ENCODE assay signal across 8 cellular contexts in genomic region chr6:117906905-117907599, GRCh38. TPM values are rescaled to one million over a fixed set of nuclear protein-coding genes. Genes with fewer than 3 reads are reported as not detected.
DNase-seq lines count a peak whose midpoint lies in the region; ATAC-seq, FAIRE-seq and TF ChIP-seq lines count a peak whose summit lies in the region.

SLC35F1 (plus strand) TSS chr6:117907264.

- peak within 1 kb of the TSS; percentile 32 to 49 for H3K4me3 ChIP-seq in SK-N-SH (ENCODE audit: low read depth in 2 of 2, low read length in 1 of 2)

- no peak within 1 kb of the TSS for H3K27ac ChIP-seq in SK-N-SH (ENCODE audit: low read depth in 2 of 2, low read length in 1 of 2)
- H3K27ac ChIP-seq in cingulate gyrus (ENCODE audit: low read depth, low read length): peak within 1 kb of the TSS; percentile 39

- no peak for TF ChIP-seq RAD21 in SK-N-SH (IDR thresholded peaks at IDR 0.05; ENCODE audit: low read length)

- H4K20me1 ChIP-seq in SK-N-SH (ENCODE audit: insufficient read depth): no peaks in the 10 kb centered on the region

- no peaks in the 10 kb centered on the region for H3K79me2 ChIP-seq in SK-N-SH (ENCODE audit: insufficient read depth)

- no peaks in the 10 kb centered on the region for H3K36me3 ChIP-seq in SK-N-SH (replicated peaks in 1 of 2; ENCODE audit: control insufficient read depth in 1 of 2, insufficient read depth in 2 of 2, low read length in 1 of 2)

- no peaks in the 10 kb centered on the region; a peak in 1 of 4 replicates for H3K4me1 ChIP-seq in SK-N-SH (ENCODE audit: control insufficient read depth in 1 of 2, insufficient read depth in 2 of 2, low read depth in 1 of 2, low read length in 1 of 2)

- H3F3A ChIP-seq in SK-N-SH (replicated peaks; ENCODE audit: insufficient read depth): no peaks in the 10 kb centered on the region

- H3K4me2 ChIP-seq in SK-N-SH: peak within 1 kb of the TSS; percentile 72

- no peak for FAIRE-seq in D721Med (lab: Jason Lieb, UNC)

- H3K27me3 ChIP-seq in SK-N-SH (ENCODE audit: insufficient read depth): peaks cover 19% of the 10 kb centered on the region

- H3K9ac ChIP-seq in SK-N-SH: no peak within 1 kb of the TSS

- DNase-seq in D721Med (ENCODE audit: insufficient read length, low spot score) (no peak), SK-N-SH (peak; percentile 80), left lobe of liver (ENCODE audit: low spot score) (no peak), GOT3 (lab: John Stamatoyannopoulos, UW) (no peak)
- peak; percentile 2 to 23 (median 6) for DNase-seq in stimulated activated CD4-positive, alpha-beta T cell treated with anti-CD3 and anti-CD28 coated beads, TNF-alpha, amount 100 ng/mL, for 48 hours (ENCODE audit: low read depth in 3 of 3)

- no peaks in the 10 kb centered on the region for H3K9me2 ChIP-seq in SK-N-SH

- whole genome bisulfite sequencing in SK-N-SH (ENCODE audit: low lambda C conversion rate): 3% methylated on average over 43 of the region's 88 CpGs

- POLR2A ChIA-PET in SK-N-SH (lab: Yijun Ruan, JAX): no interaction called here

- no peak for TF ChIP-seq EP300 in SK-N-SH (IDR thresholded peaks at IDR 0.05; ENCODE audit: borderline replicate concordance in 1 of 2, low read depth in 1 of 2, low read length in 1 of 2)

- H3K9me3 ChIP-seq in SK-N-SH: no peaks in the 10 kb centered on the region

- H2AFZ ChIP-seq in SK-N-SH (ENCODE audit: low read depth): 0 out of 2 replicates have a peak within 1 kb of the TSS, but pooled peaks have one; percentile 63

- TF ChIP-seq CTCF in D721Med (IDR thresholded peaks at IDR 0.05; ENCODE audit: insufficient read depth, missing control alignments): peak; percentile 51
- peak; percentile 54 for TF ChIP-seq CTCF in SK-N-SH (IDR thresholded peaks at IDR 0.05)

- CTCF ChIA-PET in SK-N-SH (lab: Yijun Ruan, JAX): interaction anchor here (0.7 to 1.4 kb wide), 7 partner anchors 12 to 85 kb away, joined by 3 to 5 read pairs (median 3); no protein-coding TSS in a partner anchor

- ATAC-seq in GM19395 (IDR thresholded peaks at IDR 0.05; ENCODE audit: unreplicated experiment): peak; percentile 71
- ATAC-seq in HG03457 (IDR thresholded peaks at IDR 0.05; ENCODE audit: unreplicated experiment): peak; percentile 51
- ATAC-seq in left lobe of liver: peak; percentile 71

TF ChIP-seq in SK-N-SH, 30 proteins besides CTCF, POLR2A, EP300 and RAD21:
- TF ChIP-seq PBX3 (IDR thresholded peaks at IDR 0.05): no peak
- no peak for TF ChIP-seq GABPA (IDR thresholded peaks at IDR 0.05; ENCODE audit: low read depth)
- peak; percentile 97 for TF ChIP-seq REST (IDR thresholded peaks at IDR 0.05; ENCODE audit: low read depth, low read length)
- TF ChIP-seq GATA2 (CRISPR knock-in tag; IDR thresholded peaks at IDR 0.05): no peak

RNA-seq across cellular contexts. Expression of gene SLC35F1, which starts in this region (rescaled TPM):
- under 0.01 TPM in 1 of 2 replicates, not detected in the other for polyA plus RNA-seq in SK-N-SH (2012; rRNA removed)
- polyA plus RNA-seq in SK-N-SH (2012; cell fraction: cytosol; rRNA removed): 0.01 TPM in 1 of 2 replicates, not detected in the other
- 0.01 TPM in 1 of 2 replicates, not detected in the other for polyA plus RNA-seq in SK-N-SH (2012; cell fraction: nucleus; rRNA removed)
- not detected for total RNA-seq in left lobe of liver

Comparison
In these comparisons a context has a peak if more than half of its experiments do, and no peak if none do; other contexts are left out.
1. Peak in DNase-seq, H3K4me3 ChIP-seq and H3K4me2 ChIP-seq in SK-N-SH; RNA of the gene not detected or under 1 TPM.
2. Peak in ATAC-seq in left lobe of liver; RNA of the gene not detected or under 1 TPM.
3. DNase-seq: peak in stimulated activated CD4-positive, alpha-beta T cell treated with anti-CD3 and anti-CD28 coated beads, TNF-alpha, amount 100 ng/mL, for 48 hours (3 of 3); none in D721Med (single experiment), left lobe of liver (single experiment) and GOT3 (single experiment).
4. Peak in every context shown above with its lines, with median percentiles within 50 percentile points of each other: ATAC-seq.